Comparison of ENCODE assay signal across 7 cellular contexts in genomic region chr2:127409716-127410115, GRCh38. TPM values are rescaled to one million over a fixed set of nuclear protein-coding genes. Genes with fewer than 3 reads are reported as not detected.
"Had no signal": no experiment of that assay in that cellular context is flagged by ENCODE, and none has a peak within 500 bp of the region (broad histone marks: within the 10 kb centered on the region; RNA-seq: fewer than 3 reads in every experiment).

No MANE protein-coding gene starts in this region.

RNA-seq across cellular contexts. Expression of gene PROC, which starts 8.5 kb away (rescaled TPM):
- total RNA-seq: cardiac muscle cell, glomerular endothelial cell, natural killer cell, osteoblast, pulmonary artery endothelial cell, sciatic nerve, spleen had no signal
